1 cellular context compared by ENCODE assay signal in genomic region chr7:50814166-50814565, GRCh38.
TF ChIP-seq lines count a peak whose summit lies in the region.

No MANE protein-coding gene starts in this region.

TF ChIP-seq in GM23338, 12 proteins besides CTCF, POLR2A, EP300 and RAD21 (continued from another document):
- no peak for TF ChIP-seq ZNF462 (CRISPR knock-in tag; IDR thresholded peaks at IDR 0.05)
- no peak for TF ChIP-seq EZH2 (IDR thresholded peaks at IDR 0.05; ENCODE audit: low read depth, unreplicated experiment)
- TF ChIP-seq CREB1 (CRISPR knock-in tag; IDR thresholded peaks at IDR 0.05; ENCODE audit: low read depth): no peak
- TF ChIP-seq, protein P1, sequence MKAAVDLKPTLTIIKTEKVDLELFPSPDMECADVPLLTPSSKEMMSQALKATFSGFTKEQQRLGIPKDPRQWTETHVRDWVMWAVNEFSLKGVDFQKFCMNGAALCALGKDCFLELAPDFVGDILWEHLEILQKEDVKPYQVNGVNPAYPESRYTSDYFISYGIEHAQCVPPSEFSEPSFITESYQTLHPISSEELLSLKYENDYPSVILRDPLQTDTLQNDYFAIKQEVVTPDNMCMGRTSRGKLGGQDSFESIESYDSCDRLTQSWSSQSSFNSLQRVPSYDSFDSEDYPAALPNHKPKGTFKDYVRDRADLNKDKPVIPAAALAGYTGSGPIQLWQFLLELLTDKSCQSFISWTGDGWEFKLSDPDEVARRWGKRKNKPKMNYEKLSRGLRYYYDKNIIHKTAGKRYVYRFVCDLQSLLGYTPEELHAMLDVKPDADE (IDR thresholded peaks at IDR 0.05): no peak
- no peak for TF ChIP-seq STAT1 (IDR thresholded peaks at IDR 0.05; ENCODE audit: unreplicated experiment)
- TF ChIP-seq NANOG (IDR thresholded peaks at IDR 0.05; ENCODE audit: borderline replicate concordance): no peak
- no peak for TF ChIP-seq JUNB (IDR thresholded peaks at IDR 0.05; ENCODE audit: unreplicated experiment)
- TF ChIP-seq ZNF331 (CRISPR knock-in tag; IDR thresholded peaks at IDR 0.05; ENCODE audit: low read depth): no peak
- no peak for TF ChIP-seq ZNF114 (CRISPR knock-in tag; IDR thresholded peaks at IDR 0.05)
- no peak for TF ChIP-seq POLR2AphosphoS5 (IDR thresholded peaks at IDR 0.05; ENCODE audit: low read depth)
- TF ChIP-seq EZH2phosphoT487 (IDR thresholded peaks at IDR 0.05; ENCODE audit: unreplicated experiment): no peak
